Comparison of ENCODE assay signal across 8 cellular contexts in the genomic region with DNA sequence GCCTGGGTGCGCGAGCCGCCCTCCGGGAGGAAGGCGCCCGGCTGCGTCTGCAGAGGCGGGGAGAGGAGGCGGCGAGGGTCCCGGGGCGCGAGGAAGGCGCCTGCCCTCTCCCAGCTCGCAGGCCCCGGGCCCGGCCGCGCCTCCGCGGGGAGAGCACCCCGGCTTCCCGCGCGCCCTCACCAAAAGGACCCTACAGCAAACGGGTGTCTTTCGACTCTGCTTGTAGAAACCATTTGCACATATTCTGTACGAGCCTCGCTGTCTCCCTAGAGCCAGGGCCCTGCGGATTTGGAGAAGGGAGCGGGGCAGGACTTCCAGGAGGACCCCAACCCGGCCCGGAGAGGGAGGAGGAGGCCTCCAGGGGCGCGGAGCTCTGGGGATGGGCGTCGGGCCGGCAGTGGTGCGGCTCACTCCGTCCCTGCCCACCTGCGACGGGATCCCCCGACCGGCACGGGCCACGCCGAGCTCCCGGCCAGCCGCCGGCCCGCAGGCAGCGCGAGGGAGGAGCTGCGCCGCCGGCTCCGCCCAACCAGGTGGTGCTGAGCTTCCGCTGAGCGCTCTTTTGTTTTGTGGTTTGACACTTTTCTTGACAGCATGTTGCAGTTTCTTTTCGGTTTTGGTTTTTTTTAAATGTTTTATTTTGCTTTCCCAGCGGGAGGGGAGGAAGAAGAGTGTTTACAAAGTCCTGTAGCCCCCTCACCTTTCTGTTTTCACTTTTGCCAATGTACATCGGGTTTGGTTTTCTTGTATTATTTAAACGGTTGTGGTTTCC.
DNase-seq lines count a peak whose midpoint lies in the region; ATAC-seq, FAIRE-seq and TF ChIP-seq lines count a peak whose summit lies in the region.

No MANE protein-coding gene starts in this region.

- ATAC-seq in DND-41 (ENCODE audit: insufficient read depth, low read depth) (peak; percentile 91), GM21526 (IDR thresholded peaks at IDR 0.05; ENCODE audit: low FRiP score, unreplicated experiment) (peak; percentile 77), heart right ventricle (peak in 3 of 8 donors; percentile 7 to 26 (median 13))

- no peaks in the 10 kb centered on the region for H3K79me2 ChIP-seq in DND-41 (ENCODE audit: insufficient read depth, low read length)

- H3K4me2 ChIP-seq in DND-41 (ENCODE audit: insufficient read depth, low read length): peak overlapping the region; percentile 96

- no peak for FAIRE-seq in small intestine (lab: Jason Lieb, UNC)

- no peaks in the 10 kb centered on the region for H3K9me3 ChIP-seq in DND-41 (ENCODE audit: insufficient read depth, low read length, severe bottlenecking)
- H3K9me3 ChIP-seq in heart right ventricle: no peaks in the 10 kb centered on the region
- H3K9me3 ChIP-seq in small intestine (ENCODE audit: control insufficient read depth, low read depth): no peaks in the 10 kb centered on the region

- peaks cover 3% of the 10 kb centered on the region; the same call in 1 of the 2 replicates for H4K20me1 ChIP-seq in DND-41 (ENCODE audit: insufficient read depth, low read length)

- WGBS in heart right ventricle, 2 donors: 42 to 50% methylated on average over 61 to 63 of the region's 63 CpGs
- 0 to 6% (median 2%) methylated on average over 48 to 63 of the region's 63 CpGs for WGBS in small intestine, 3 donors

- H3K27me3 ChIP-seq in DND-41 (ENCODE audit: insufficient read depth, low read length, poor library complexity) (peaks cover 36% of the 10 kb centered on the region), heart right ventricle (peaks cover 0 to 13% (median 0%) of the 10 kb centered on the region in 7 donors), small intestine (ENCODE audit: control insufficient read depth in 2 of 2, insufficient read depth in 2 of 2, low read length in 2 of 2) (no peaks in the 10 kb centered on the region)

- H2AFZ ChIP-seq in DND-41 (ENCODE audit: low read depth, low read length): peak overlapping the region; percentile 83

- peak; percentile 58 for DNase-seq in DND-41
- no peak for DNase-seq in NB4 (ENCODE audit: low read depth)
- peak; percentile 40 for DNase-seq in activated T-cell treated with anti-CD3 and anti-CD28 coated beads, Interleukin-2, amount 50 U/mL, for 1 hour
- DNase-seq in heart right ventricle: no peak
- DNase-seq in small intestine: peak; percentile 40
- no peak for DNase-seq in AG08396 (ENCODE audit: low spot score)
- no peak for DNase-seq in GM03348 (ENCODE audit: low spot score)

- TF ChIP-seq CTCF in DND-41 (IDR thresholded peaks at IDR 0.05; ENCODE audit: borderline replicate concordance, extremely low read depth, low read length, poor library complexity, severe bottlenecking) (no peak), NB4 (IDR thresholded peaks at IDR 0.05; ENCODE audit: low read depth, low read length) (no peak), heart right ventricle (IDR thresholded peaks at IDR 0.05) (no peak)

- H3K4me1 ChIP-seq in DND-41 (ENCODE audit: insufficient read depth, low read length) (peaks cover 30% of the 10 kb centered on the region), heart right ventricle (peaks cover 0 to 22% (median 0%) of the 10 kb centered on the region in 9 donors), small intestine (ENCODE audit: control insufficient read depth in 2 of 2, insufficient read depth in 1 of 2, low read depth in 1 of 2, low read length in 1 of 2) (no peaks in the 10 kb centered on the region)

- intact Hi-C loops in heart right ventricle (cut with DNase I): no loop called here

- TF ChIP-seq POLR2A in NB4 (IDR thresholded peaks at IDR 0.05; ENCODE audit: extremely low read depth, insufficient read length): no peak

- peak overlapping the region; percentile 13 to 57; a peak in 3 of 4 replicates for H3K4me3 ChIP-seq in DND-41 (ENCODE audit: low read depth in 1 of 2, low read length in 2 of 2)
- peak overlapping the region; percentile 46 for H3K4me3 ChIP-seq in NB4 (ENCODE audit: low read depth, low read length)
- peak overlapping the region in 9 of 10 donors; percentile 11 to 57 (median 46) for H3K4me3 ChIP-seq in heart right ventricle
- peak overlapping the region; percentile 43 to 57 for H3K4me3 ChIP-seq in small intestine (ENCODE audit: low read depth in 1 of 2, low read length in 2 of 2)

- H3K36me3 ChIP-seq in DND-41 (ENCODE audit: insufficient read depth, low read length) (no peaks in the 10 kb centered on the region), heart right ventricle (peaks cover 0 to 52% (median 17%) of the 10 kb centered on the region in 9 donors), small intestine (ENCODE audit: control insufficient read depth in 2 of 2, insufficient read depth in 2 of 2, low read length in 2 of 2) (no peaks in the 10 kb centered on the region)

- peak overlapping the region; percentile 56 for H3K9ac ChIP-seq in DND-41 (ENCODE audit: low read depth, low read length)

- H3K27ac ChIP-seq in DND-41 (ENCODE audit: low read length) (peak overlapping the region; percentile 31; the same call in 1 of the 2 replicates), heart right ventricle (peak overlapping the region in 1 of 10 donors; percentile 77), small intestine (ENCODE audit: low read depth in 1 of 2, low read length in 1 of 2) (peak overlapping the region; percentile 69 to 71)

Comparison
In these comparisons a context has a peak if more than half of its experiments do, and no peak if none do; other contexts are left out.
1. DNase-seq: peak in DND-41 (single experiment), activated T-cell treated with anti-CD3 and anti-CD28 coated beads, Interleukin-2, amount 50 U/mL, for 1 hour (single experiment) and small intestine (single experiment); none in NB4 (single experiment), heart right ventricle (0 of 2), AG08396 (single experiment) and GM03348 (single experiment).
2. Peak in every context shown above with its lines, with median percentiles within 50 percentile points of each other: H3K4me3 ChIP-seq.